In genomic region chr15:58410353-58410752, GRCh38 we compare ENCODE assay signal across 7 cellular contexts. TPM values are rescaled to one million over a fixed set of nuclear protein-coding genes. Genes with fewer than 3 reads are reported as not detected.
DNase-seq lines count a peak whose midpoint lies in the region; ATAC-seq and TF ChIP-seq lines count a peak whose summit lies in the region.

No MANE protein-coding gene starts in this region.

- ATAC-seq in stimulated activated naive CD8-positive, alpha-beta T cell treated with anti-CD3 and anti-CD28 coated beads, Interleukin-15, amount 100 ng/mL, for 72 hours: peak; percentile 92
- ATAC-seq in HG03378 (IDR thresholded peaks at IDR 0.05; ENCODE audit: unreplicated experiment) (no peak), GM19463 (IDR thresholded peaks at IDR 0.05; ENCODE audit: unreplicated experiment) (no peak)

- no peak for TF ChIP-seq CTCF in endothelial cell (IDR thresholded peaks at IDR 0.05; ENCODE audit: unreplicated experiment)

- peak; percentile 45 for DNase-seq in M059J (ENCODE audit: low read depth)
- peak; percentile 13 for DNase-seq in activated T-cell treated with anti-CD3 and anti-CD28 coated beads for 24 hours (ENCODE audit: low read depth)
- peak; percentile 50 for DNase-seq in kidney glomerular epithelial cell (lab: John Stamatoyannopoulos, UW)
- DNase-seq in stimulated activated naive CD8-positive, alpha-beta T cell treated with anti-CD3 and anti-CD28 coated beads, Interleukin-15, amount 100 ng/mL, for 72 hours: peak; percentile 14 to 46
- no peak for DNase-seq in endothelial cell (ENCODE audit: low spot score)

- no peaks in the 10 kb centered on the region for H3K27me3 Mint-ChIP-seq in stimulated activated naive CD8-positive, alpha-beta T cell treated with anti-CD3 and anti-CD28 coated beads, Interleukin-15, amount 100 ng/mL, for 72 hours
- no peaks in the 10 kb centered on the region for H3K27me3 Mint-ChIP-seq in endothelial cell (ENCODE audit: unreplicated experiment)

- peak overlapping the region; percentile 97 for H3K27ac Mint-ChIP-seq in stimulated activated naive CD8-positive, alpha-beta T cell treated with anti-CD3 and anti-CD28 coated beads, Interleukin-15, amount 100 ng/mL, for 72 hours
- no peak overlapping the region for H3K27ac Mint-ChIP-seq in endothelial cell (ENCODE audit: unreplicated experiment)

- H3K4me1 Mint-ChIP-seq in stimulated activated naive CD8-positive, alpha-beta T cell treated with anti-CD3 and anti-CD28 coated beads, Interleukin-15, amount 100 ng/mL, for 72 hours: peaks cover 38% of the 10 kb centered on the region
- H3K4me1 Mint-ChIP-seq in endothelial cell (ENCODE audit: unreplicated experiment): no peaks in the 10 kb centered on the region

- H3K36me3 Mint-ChIP-seq in endothelial cell (ENCODE audit: low read depth, unreplicated experiment): no peaks in the 10 kb centered on the region

- no peaks in the 10 kb centered on the region for H3K9me3 Mint-ChIP-seq in stimulated activated naive CD8-positive, alpha-beta T cell treated with anti-CD3 and anti-CD28 coated beads, Interleukin-15, amount 100 ng/mL, for 72 hours
- H3K9me3 Mint-ChIP-seq in endothelial cell (ENCODE audit: unreplicated experiment): no peaks in the 10 kb centered on the region

- peak overlapping the region; percentile 90 to 96 for H3K4me3 Mint-ChIP-seq in stimulated activated naive CD8-positive, alpha-beta T cell treated with anti-CD3 and anti-CD28 coated beads, Interleukin-15, amount 100 ng/mL, for 72 hours
- no peak overlapping the region for H3K4me3 Mint-ChIP-seq in endothelial cell (ENCODE audit: unreplicated experiment)

RNA-seq across cellular contexts. Expression of gene LIPC, which starts 21.4 kb away (rescaled TPM):
- 1.6 and 2.5 TPM in 2 replicates for total RNA-seq in M059J (2014; rRNA removed; shearing (Covaris generic))
- total RNA-seq in endothelial cell (ENCODE audit: unreplicated experiment): not detected
